3 cellular contexts compared by ENCODE assay signal in the genomic region with DNA sequence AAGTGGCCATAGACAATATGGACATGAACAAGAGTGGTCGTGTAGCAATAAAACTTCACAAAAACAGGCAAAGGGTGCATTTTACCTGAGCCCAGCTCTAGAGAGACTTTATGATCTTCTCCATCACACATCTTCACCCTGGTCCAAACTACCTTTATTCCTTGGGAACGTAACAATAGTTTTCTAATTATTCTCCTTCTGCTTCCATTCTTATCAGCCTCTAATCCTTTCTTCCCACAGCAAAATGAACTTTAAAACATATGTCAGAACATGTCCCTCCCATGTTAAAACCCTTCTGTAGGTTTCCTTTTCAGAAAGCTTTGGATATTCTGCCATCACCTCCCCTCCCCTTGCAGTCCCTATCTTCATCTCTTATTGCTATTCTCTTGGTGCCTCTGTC.
"Had no signal": no experiment of that assay in that cellular context is flagged by ENCODE, and none has a peak within 500 bp of the region (broad histone marks: within the 10 kb centered on the region; RNA-seq: fewer than 3 reads in every experiment).

No MANE protein-coding gene starts in this region.

- ATAC-seq: GM12878 had no signal

- H3K4me3 ChIP-seq: GM12878 had no signal

- DNase-seq: GDM1, GF-D8 had no signal
